ENCODE assay signal across 25 cellular contexts in genomic region chr12:99752740-99753139, GRCh38.
"Had no signal": no experiment of that assay in that cellular context is flagged by ENCODE, and none has a peak within 500 bp of the region (broad histone marks: within the 10 kb centered on the region; RNA-seq: fewer than 3 reads in every experiment).

No MANE protein-coding gene starts in this region.

- H3K27ac ChIP-seq: adrenal gland, body of pancreas, esophagus squamous epithelium, left ventricle myocardium inferior, sigmoid colon, thyroid gland, upper lobe of right lung, VCaP had no signal

- H3K27me3 Mint-ChIP-seq: activated naive CD8-positive, alpha-beta T cell; stimulated activated naive CD8-positive, alpha-beta T cell treated with anti-CD3 and anti-CD28 coated beads, Interleukin-15, Interleukin-2, amounts not matched to agents 100 ng/mL and 50 ng/mL, for 24 hours had no signal

- H3K36me3 ChIP-seq: adrenal gland, esophagus squamous epithelium, left ventricle myocardium inferior, sigmoid colon, thyroid gland, upper lobe of right lung had no signal

- H3K36me3 Mint-ChIP-seq: activated naive CD8-positive, alpha-beta T cell; stimulated activated effector memory CD8-positive, alpha-beta T cell treated with anti-CD3 and anti-CD28 coated beads, Interleukin-12 subunit alpha, Interleukin-12 subunit beta, amount 100 ng/mL, for 72 hours had no signal

- H3K27me3 ChIP-seq: adrenal gland, body of pancreas, esophagus squamous epithelium, sigmoid colon, thyroid gland, upper lobe of right lung had no signal

- H3K27ac Mint-ChIP-seq: activated naive CD8-positive, alpha-beta T cell; nephron; stimulated activated effector memory CD8-positive, alpha-beta T cell treated with anti-CD3 and anti-CD28 coated beads, Interleukin-12 subunit alpha, Interleukin-12 subunit beta, amount 100 ng/mL, for 72 hours; stimulated activated naive CD8-positive, alpha-beta T cell treated with anti-CD3 and anti-CD28 coated beads, Interleukin-15, Interleukin-2, amounts not matched to agents 100 ng/mL and 50 ng/mL, for 24 hours; T-helper 2 cell treated with Interferon-gamma antibody and Interleukin-4, amounts not matched to agents 5 μg/mL and 100 μg/mL, for 36 hours had no signal

- H3K4me1 ChIP-seq: adrenal gland, body of pancreas, esophagus squamous epithelium, left ventricle myocardium inferior, sigmoid colon, thyroid gland, upper lobe of right lung had no signal

- DNase-seq: activated CD4-positive, alpha-beta T cell treated with anti-CD3 and anti-CD28 coated beads for 4 hours; activated CD4-positive, alpha-beta T cell treated with anti-CD3 and anti-CD28 coated beads, Interleukin-2, amount 50 U/mL, for 4 hours; activated CD8-positive, alpha-beta memory T cell treated with anti-CD3 and anti-CD28 coated beads for 24 hours; activated effector memory CD4-positive, alpha-beta T cell treated with Interleukin-2 at 50 U/mL for 16 hours; activated naive CD4-positive, alpha-beta T cell treated with Interleukin-2 at 50 U/mL for 16 hours; adrenal gland; aorta; body of pancreas; cortex of kidney; esophagus squamous epithelium; left ventricle myocardium inferior; posterior cingulate gyrus; retina; sigmoid colon; small intestine; stimulated activated CD4-positive, alpha-beta T cell treated with anti-CD3 and anti-CD28 coated beads, Interleukin-4, amount 100 ng/mL, for 24 hours; T-helper 1 cell; thyroid gland; upper lobe of right lung had no signal

- H3K9me3 ChIP-seq: body of pancreas, thyroid gland, upper lobe of right lung had no signal

- H3K4me1 Mint-ChIP-seq: nephron; stimulated activated effector memory CD8-positive, alpha-beta T cell treated with anti-CD3 and anti-CD28 coated beads, Interleukin-12 subunit alpha, Interleukin-12 subunit beta, amount 100 ng/mL, for 72 hours had no signal

- H3K4me3 Mint-ChIP-seq: activated naive CD8-positive, alpha-beta T cell; nephron; stimulated activated effector memory CD8-positive, alpha-beta T cell treated with anti-CD3 and anti-CD28 coated beads, Interleukin-12 subunit alpha, Interleukin-12 subunit beta, amount 100 ng/mL, for 72 hours; stimulated activated naive CD8-positive, alpha-beta T cell treated with anti-CD3 and anti-CD28 coated beads, Interleukin-15, Interleukin-2, amounts not matched to agents 100 ng/mL and 50 ng/mL, for 24 hours; T-helper 2 cell treated with Interferon-gamma antibody and Interleukin-4, amounts not matched to agents 5 μg/mL and 100 μg/mL, for 36 hours had no signal

- H3K4me3 ChIP-seq: adrenal gland, body of pancreas, esophagus squamous epithelium, left ventricle myocardium inferior, sigmoid colon, thyroid gland, upper lobe of right lung had no signal

- ATAC-seq: body of pancreas; stimulated activated effector memory CD8-positive, alpha-beta T cell treated with anti-CD3 and anti-CD28 coated beads, Interleukin-12 subunit alpha, Interleukin-12 subunit beta, amount 100 ng/mL, for 72 hours; upper lobe of right lung had no signal
